Comparison of ENCODE assay signal across 1 cellular context in genomic region chr3:71047616-71048531, GRCh38.
TF ChIP-seq lines count a peak whose summit lies in the region.

No MANE protein-coding gene starts in this region.

TF ChIP-seq in IMR-90, 13 proteins besides CTCF, POLR2A, EP300 and RAD21:
- TF ChIP-seq USF2 (IDR thresholded peaks at IDR 0.05; ENCODE audit: low read depth, low read length), result no peak
- no peak for TF ChIP-seq SMC3 (IDR thresholded peaks at IDR 0.05; ENCODE audit: low read depth, low read length)
- TF ChIP-seq CHD1 (IDR thresholded peaks at IDR 0.05; ENCODE audit: low read depth, low read length), result no peak
- no peak for TF ChIP-seq MAFK (IDR thresholded peaks at IDR 0.05; ENCODE audit: low read depth, low read length)
- no peak for TF ChIP-seq FOS (IDR thresholded peaks at IDR 0.05; ENCODE audit: low read depth, low read length)
- no peak for TF ChIP-seq NFE2L2 (IDR thresholded peaks at IDR 0.05; ENCODE audit: low read depth, low read length)
- no peak for TF ChIP-seq ELK1 (IDR thresholded peaks at IDR 0.05; ENCODE audit: borderline replicate concordance, low read depth, low read length)
- no peak for TF ChIP-seq CEBPB (IDR thresholded peaks at IDR 0.05; ENCODE audit: low read depth, low read length)
- no peak for TF ChIP-seq RFX5 (IDR thresholded peaks at IDR 0.05; ENCODE audit: low read depth, low read length)
- no peak for TF ChIP-seq RCOR1 (IDR thresholded peaks at IDR 0.05; ENCODE audit: insufficient replicate concordance, low read length)
- TF ChIP-seq BHLHE40 (IDR thresholded peaks at IDR 0.05; ENCODE audit: low read depth, low read length), result no peak
- no peak for TF ChIP-seq MAZ (IDR thresholded peaks at IDR 0.05; ENCODE audit: borderline replicate concordance, low read depth, low read length)
- no peak for TF ChIP-seq MXI1 (IDR thresholded peaks at IDR 0.05; ENCODE audit: borderline replicate concordance, low read depth, low read length)
